In genomic region chr10:77850620-77851231, GRCh38 we compare ENCODE assay signal across 14 cellular contexts.
DNase-seq lines count a peak whose midpoint lies in the region; FAIRE-seq and TF ChIP-seq lines count a peak whose summit lies in the region.
"Had no signal": no experiment of that assay in that cellular context is flagged by ENCODE, and none has a peak within 500 bp of the region (broad histone marks: within the 10 kb centered on the region; RNA-seq: fewer than 3 reads in every experiment).

No MANE protein-coding gene starts in this region.

- no peak overlapping the region for H2AFZ ChIP-seq in H9 (ENCODE audit: low read length)
- no peak overlapping the region for H2AFZ ChIP-seq in H1 (ENCODE audit: low read length)
- no peak overlapping the region for H2AFZ ChIP-seq in OCI-LY7 (ENCODE audit: low read length)
- H2AFZ ChIP-seq: PC-9 had no signal

- H3K4ac ChIP-seq in H9 (ENCODE audit: low read depth, low read length), result no peak overlapping the region
- peak overlapping the region; percentile 36 for H3K4ac ChIP-seq in H1 (replicated peaks; ENCODE audit: insufficient read length, low read depth, low read length)

- H2BK5ac ChIP-seq in H9 (ENCODE audit: insufficient read length, low read length) (no peak overlapping the region), H1 (ENCODE audit: low read depth, low read length) (peak overlapping the region; percentile 54; the same call in 1 of the 2 replicates)

- H3K9ac ChIP-seq in H9 (ENCODE audit: extremely low read depth, insufficient read length, low read length) (no peak overlapping the region), H1 (replicated peaks in 1 of 4; ENCODE audit: extremely low read depth in 1 of 4, low read depth in 3 of 4, low read length in 3 of 4) (no peak overlapping the region)

- no peaks in the 10 kb centered on the region for H3K9me3 ChIP-seq in Caco-2
- no peaks in the 10 kb centered on the region for H3K9me3 ChIP-seq in H9 (ENCODE audit: control insufficient read depth, low read depth, low read length)
- H3K9me3 ChIP-seq in H1 (ENCODE audit: insufficient read depth in 2 of 2, low read depth in 1 of 2, low read length in 1 of 2), result no peaks in the 10 kb centered on the region
- no peaks in the 10 kb centered on the region for H3K9me3 ChIP-seq in OCI-LY7 (ENCODE audit: low read length)

- H2BK20ac ChIP-seq in H9 (ENCODE audit: low read depth, low read length, poor library complexity, severe bottlenecking) (no peak overlapping the region), H1 (ENCODE audit: low read length) (no peak overlapping the region)

- no peak overlapping the region for H2BK120ac ChIP-seq in H9 (ENCODE audit: low read depth, low read length, poor library complexity, severe bottlenecking)
- H2BK120ac ChIP-seq in H1 (replicated peaks; ENCODE audit: low read depth, low read length), result no peak overlapping the region

- no peak for TF ChIP-seq RAD21 in H1 (IDR thresholded peaks at IDR 0.05 in 1 of 2, conservative IDR thresholded peaks at IDR 0.05 in 1 of 2; ENCODE audit: low read depth in 2 of 2, low read length in 2 of 2)

- H2BK15ac ChIP-seq in H9 (ENCODE audit: low read depth, low read length), result no peak overlapping the region
- no peak overlapping the region for H2BK15ac ChIP-seq in H1 (ENCODE audit: low read length)

- H3K4me1 ChIP-seq in Caco-2 (peaks cover 31% of the 10 kb centered on the region), H9 (ENCODE audit: insufficient read depth, low read length) (peaks cover 7% of the 10 kb centered on the region), H1 (replicated peaks in 1 of 4; ENCODE audit: control insufficient read depth in 3 of 4, insufficient read depth in 4 of 4, low read length in 3 of 4) (peaks cover 11 to 22% (median 14%) of the 10 kb centered on the region in 4 experiments), OCI-LY7 (ENCODE audit: insufficient read depth, low read length, poor library complexity, severe bottlenecking) (no peaks in the 10 kb centered on the region)

- no peak overlapping the region for H3K23ac ChIP-seq in H9 (ENCODE audit: insufficient read length, low read depth, low read length)
- H3K23ac ChIP-seq in H1 (ENCODE audit: insufficient read length), result no peak overlapping the region

- H3K36me3 ChIP-seq in Caco-2 (ENCODE audit: control insufficient read depth, insufficient read depth, low read length) (peaks cover 6% of the 10 kb centered on the region), H1 (ENCODE audit: control insufficient read depth in 2 of 4, insufficient read depth in 4 of 4, low read length in 3 of 4) (peaks cover 0 to 16% (median 1%) of the 10 kb centered on the region in 4 experiments; a peak in 3 of 8 replicates), OCI-LY7 (ENCODE audit: insufficient read depth, low read length) (no peaks in the 10 kb centered on the region)

- H3T11ph ChIP-seq in H9 (ENCODE audit: low read length), result no peak overlapping the region

- H3K36me3 Mint-ChIP-seq in Caco-2 (ENCODE audit: insufficient read depth, unreplicated experiment), result peaks cover 54% of the 10 kb centered on the region
- peaks cover 19 to 55% (median 34%) of the 10 kb centered on the region in 3 experiments for H3K36me3 Mint-ChIP-seq in H9 (ENCODE audit: insufficient read depth in 1 of 3, low read depth in 3 of 3)
- H3K36me3 Mint-ChIP-seq in neural crest cell (ENCODE audit: low read depth), result peaks cover 17% of the 10 kb centered on the region
- no peaks in the 10 kb centered on the region for H3K36me3 Mint-ChIP-seq in activated T-cell treated with anti-CD3 and anti-CD28 coated beads, Interleukin-2, amount 50 U/mL, for 24 hours (ENCODE audit: low read depth)

- H4K8ac ChIP-seq in H9 (replicated peaks; ENCODE audit: insufficient read length, low read depth, low read length) (no peak overlapping the region), H1 (ENCODE audit: extremely low read depth, insufficient read depth, low read length) (no peak overlapping the region)

- H3K4me2 ChIP-seq in H9 (ENCODE audit: insufficient read depth, insufficient read length, low read length) (no peak overlapping the region), H1 (ENCODE audit: insufficient read depth in 1 of 2, low read depth in 2 of 2, low read length in 2 of 2) (0 out of 4 replicates have a peak overlapping the region, but pooled peaks of 1 of the 2 experiments have one; percentile 25), OCI-LY7 (ENCODE audit: low read length) (no peak overlapping the region)
- H3K4me2 ChIP-seq: PC-9 had no signal

- no peak for TF ChIP-seq CTCF in Caco-2 (IDR thresholded peaks at IDR 0.05; ENCODE audit: insufficient read depth in 1 of 2, low read depth in 1 of 2, low read length in 1 of 2, severe bottlenecking in 1 of 2, unreplicated experiment in 1 of 2)
- no peak for TF ChIP-seq CTCF in H9 (conservative IDR thresholded peaks at IDR 0.05)
- no peak for TF ChIP-seq CTCF in H1 (IDR thresholded peaks at IDR 0.05; ENCODE audit: control extremely low read depth in 1 of 3, insufficient read depth in 1 of 3, low read depth in 1 of 3, low read length in 3 of 3)
- no peak for TF ChIP-seq CTCF in neural crest cell (conservative IDR thresholded peaks at IDR 0.05)
- TF ChIP-seq CTCF in OCI-LY7 (conservative IDR thresholded peaks at IDR 0.05; ENCODE audit: low read length), result no peak

- no peaks in the 10 kb centered on the region for H3K9me2 ChIP-seq in OCI-LY7 (ENCODE audit: insufficient read depth, low read length)

- H4K20me1 ChIP-seq in H9 (ENCODE audit: control insufficient read depth, insufficient read depth, insufficient read length) (no peaks in the 10 kb centered on the region), H1 (replicated peaks in 1 of 2; ENCODE audit: control insufficient read depth in 1 of 2, insufficient read depth in 2 of 2, low read length in 2 of 2) (peaks cover 0 to 2% of the 10 kb centered on the region in 2 experiments), OCI-LY7 (ENCODE audit: insufficient read depth, low read length) (no peaks in the 10 kb centered on the region)

- H3K23me2 ChIP-seq in H9 (ENCODE audit: insufficient read length, low read depth, low read length, poor library complexity, severe bottlenecking) (no peaks in the 10 kb centered on the region), H1 (ENCODE audit: low read depth, low read length) (no peaks in the 10 kb centered on the region)

- no peak overlapping the region for H4K5ac ChIP-seq in H9 (ENCODE audit: insufficient read length, low read depth, low read length)
- H4K5ac ChIP-seq in H1 (ENCODE audit: insufficient read length, low read depth, low read length), result no peak overlapping the region

- no peak overlapping the region for H3K56ac ChIP-seq in H9 (ENCODE audit: insufficient read length, low read depth, low read length)
- no peak overlapping the region for H3K56ac ChIP-seq in H1 (replicated peaks; ENCODE audit: insufficient read length, low read depth, low read length)

- BruUV-seq in Caco-2 (replicated peaks; lab: Mats Ljungman, UMichigan) (no TSS peak), OCI-LY7 (replicated peaks; lab: Mats Ljungman, UMichigan) (no TSS peak)

- CTCF ChIA-PET in Caco-2 (lab: Charles Lee) (no interaction called here), H1 (lab: Charles Lee; ENCODE audit: partially characterized antibody) (interaction anchor here (0.8 to 2.4 kb wide), 6 partner anchors 21 to 124 kb away, joined by 3 to 10 read pairs (median 4); no protein-coding TSS in a partner anchor), OCI-LY7 (lab: Charles Lee; ENCODE audit: unreplicated experiment) (no interaction called here)

- H3K27ac Mint-ChIP-seq in Caco-2 (ENCODE audit: unreplicated experiment) (peak overlapping the region; percentile 86), H9 (peak overlapping the region; percentile 41 to 85 (median 53); a peak in 5 of 7 replicates), neural crest cell (ENCODE audit: unreplicated experiment) (peak overlapping the region; percentile 60)
- H3K27ac Mint-ChIP-seq in activated T-cell treated with anti-CD3 and anti-CD28 coated beads, Interleukin-2, amount 50 U/mL, for 24 hours, result no peak overlapping the region

- DNase-seq in Caco-2, result no peak
- DNase-seq in H9, result no peak
- DNase-seq in H1 (ENCODE audit: low read depth in 1 of 2, low spot score in 2 of 2), result no peak
- DNase-seq in neural crest cell (ENCODE audit: low read depth, low spot score), result no peak
- DNase-seq in OCI-LY7 (ENCODE audit: low spot score), result no peak
- DNase-seq in DMS153 (lab: John Stamatoyannopoulos, UW), result no peak
- no peak for DNase-seq in activated T-cell treated with anti-CD3 and anti-CD28 coated beads, Interleukin-2, amount 50 U/mL, for 24 hours
- no peak for DNase-seq in HK-2 (ENCODE audit: unreplicated experiment)
- DNase-seq: NCI-H187, NCI-H526 treated with DMSO at 0.1 percent for 48 hours, PC-9 had no signal

- H3K4me3 ChIP-seq in Caco-2 (ENCODE audit: low read depth, low read length) (no peak overlapping the region), H1 (ENCODE audit: extremely low read depth in 1 of 4, insufficient read depth in 2 of 4, low read depth in 3 of 4, low read length in 4 of 4) (no peak overlapping the region), OCI-LY7 (ENCODE audit: low read depth, low read length, poor library complexity, severe bottlenecking) (no peak overlapping the region)
- H3K4me3 ChIP-seq: PC-9 had no signal

- H3K79me2 ChIP-seq in H9 (ENCODE audit: insufficient read depth, low read length), result no peaks in the 10 kb centered on the region
- H3K79me2 ChIP-seq in H1 (ENCODE audit: control insufficient read depth in 1 of 2, insufficient read depth in 2 of 2, low read length in 2 of 2), result peaks cover 0 to 5% of the 10 kb centered on the region in 2 experiments; a peak in 2 of 4 replicates
- no peaks in the 10 kb centered on the region for H3K79me2 ChIP-seq in OCI-LY7 (ENCODE audit: insufficient read depth, low read depth, low read length)

- H2AK5ac ChIP-seq in H9 (ENCODE audit: insufficient read length, low read length) (peak overlapping the region; percentile 15), H1 (ENCODE audit: low read depth, low read length) (no peak overlapping the region)

- intact Hi-C loops in Caco-2 (cut with micrococcal nuclease; ENCODE audit: unreplicated experiment) (no loop called here), OCI-LY7 (cut with micrococcal nuclease; ENCODE audit: unreplicated experiment) (no loop called here)

- H3K27me3 ChIP-seq in Caco-2 (replicated peaks; ENCODE audit: control insufficient read depth, insufficient read depth, low read length), result no peaks in the 10 kb centered on the region
- no peaks in the 10 kb centered on the region for H3K27me3 ChIP-seq in H9 (ENCODE audit: insufficient read depth, low read length)
- no peaks in the 10 kb centered on the region for H3K27me3 ChIP-seq in H1 (replicated peaks in 1 of 4; ENCODE audit: control insufficient read depth in 3 of 4, extremely low read depth in 1 of 4, insufficient read depth in 3 of 4, low read length in 3 of 4)

- H3K9me3 Mint-ChIP-seq in Caco-2 (ENCODE audit: unreplicated experiment) (no peaks in the 10 kb centered on the region), H9 (peaks cover 0 to 2% of the 10 kb centered on the region in 2 experiments; a peak in 1 of 5 replicates), neural crest cell (no peaks in the 10 kb centered on the region)
- H3K9me3 Mint-ChIP-seq in activated T-cell treated with anti-CD3 and anti-CD28 coated beads, Interleukin-2, amount 50 U/mL, for 24 hours, result no peaks in the 10 kb centered on the region

- H2BK12ac ChIP-seq in H9 (ENCODE audit: insufficient read length, low read depth, low read length), result no peak overlapping the region
- H2BK12ac ChIP-seq in H1 (ENCODE audit: low read depth, low read length), result peak overlapping the region; percentile 30; the same call in 1 of the 2 replicates

- no CpG with 5 or more reads among the region's 17 CpGs for WGBS in H9 (ENCODE audit: extremely low coverage, insufficient read length, low lambda C conversion rate)
- 63% methylated on average over 17 of the region's 17 CpGs; no CpG with 5 or more reads in 1 of the 2 experiments for WGBS in H1 (ENCODE audit: extremely low coverage in 1 of 2, insufficient coverage in 1 of 2, insufficient read length in 1 of 2, insufficient replicate concordance in 2 of 2, low coverage in 1 of 2, low lambda C conversion rate in 2 of 2, missing lambda C conversion rate in 1 of 2), 2 experiments

- H3K14ac ChIP-seq in H9 (ENCODE audit: insufficient read depth, low read length), result peak overlapping the region; percentile 16; the same call in 1 of the 2 replicates
- H3K14ac ChIP-seq in H1 (ENCODE audit: insufficient read length), result no peak overlapping the region

- H3K4me1 Mint-ChIP-seq in Caco-2 (ENCODE audit: low read depth, unreplicated experiment) (peaks cover 35% of the 10 kb centered on the region), H9 (peaks cover 55% of the 10 kb centered on the region in 2 experiments), neural crest cell (peaks cover 52% of the 10 kb centered on the region)
- H3K4me1 Mint-ChIP-seq in activated T-cell treated with anti-CD3 and anti-CD28 coated beads, Interleukin-2, amount 50 U/mL, for 24 hours (ENCODE audit: low read depth), result peaks cover 2% of the 10 kb centered on the region

- no peak overlapping the region for H3K18ac ChIP-seq in H9 (ENCODE audit: insufficient read length, low read depth, low read length)
- H3K18ac ChIP-seq in H1 (ENCODE audit: extremely low read depth, low read length), result no peak overlapping the region

- TF ChIP-seq EP300 in H1 (IDR thresholded peaks at IDR 0.05; ENCODE audit: borderline replicate concordance in 1 of 2, low read depth in 2 of 2, low read length in 2 of 2), result no peak

- TF ChIP-seq POLR2A in H1 (IDR thresholded peaks at IDR 0.05; ENCODE audit: control extremely low read depth in 1 of 2, low read depth in 2 of 2, low read length in 2 of 2), result no peak

- H3K79me1 ChIP-seq in H9 (ENCODE audit: insufficient read depth, low read depth, low read length, poor library complexity, severe bottlenecking), result no peaks in the 10 kb centered on the region
- H3K79me1 ChIP-seq in H1 (ENCODE audit: low read depth, low read length), result peaks cover 2% of the 10 kb centered on the region

- no peak overlapping the region for H4K91ac ChIP-seq in H9 (ENCODE audit: insufficient read length, low read depth, low read length)
- peak overlapping the region; percentile 96 for H4K91ac ChIP-seq in H1 (replicated peaks; ENCODE audit: insufficient read length, low read length)

- FAIRE-seq in H1 (lab: Jason Lieb, UNC), result no peak
- FAIRE-seq: GM19239, H54 had no signal

- no peak overlapping the region for H3K4me3 Mint-ChIP-seq in Caco-2 (ENCODE audit: unreplicated experiment)
- H3K4me3 Mint-ChIP-seq in H9, result no peak overlapping the region; a peak in 1 of 5 replicates
- H3K4me3 Mint-ChIP-seq in neural crest cell, result no peak overlapping the region
- H3K4me3 Mint-ChIP-seq in activated T-cell treated with anti-CD3 and anti-CD28 coated beads, Interleukin-2, amount 50 U/mL, for 24 hours, result no peak overlapping the region

- POLR2A ChIA-PET in Caco-2 (lab: Charles Lee), result no interaction called here
- POLR2A ChIA-PET in H1 (lab: Charles Lee; ENCODE audit: partially characterized antibody), result no interaction called here
- POLR2A ChIA-PET in OCI-LY7 (lab: Charles Lee), result interaction anchor here (0.7 kb wide), 1 partner anchor 108 kb away, joined by 3 read pairs; no protein-coding TSS in a partner anchor

- no peaks in the 10 kb centered on the region for H3K27me3 Mint-ChIP-seq in Caco-2 (ENCODE audit: insufficient read depth, unreplicated experiment)
- H3K27me3 Mint-ChIP-seq in H9 (ENCODE audit: low read depth), result no peaks in the 10 kb centered on the region
- H3K27me3 Mint-ChIP-seq in neural crest cell (ENCODE audit: low read depth), result no peaks in the 10 kb centered on the region
- H3K27me3 Mint-ChIP-seq in activated T-cell treated with anti-CD3 and anti-CD28 coated beads, Interleukin-2, amount 50 U/mL, for 24 hours, result no peaks in the 10 kb centered on the region

- no peak overlapping the region for H3K27ac ChIP-seq in H9 (ENCODE audit: insufficient read length, low read depth, low read length)
- H3K27ac ChIP-seq in H1 (ENCODE audit: low read depth, low read length), result no peak overlapping the region
- no peak overlapping the region for H3K27ac ChIP-seq in OCI-LY7 (ENCODE audit: low read depth, low read length, poor library complexity, severe bottlenecking)
- H3K27ac ChIP-seq: C4-2B, PC-9 had no signal
